33 cellular contexts compared by ENCODE assay signal in the genomic region with DNA sequence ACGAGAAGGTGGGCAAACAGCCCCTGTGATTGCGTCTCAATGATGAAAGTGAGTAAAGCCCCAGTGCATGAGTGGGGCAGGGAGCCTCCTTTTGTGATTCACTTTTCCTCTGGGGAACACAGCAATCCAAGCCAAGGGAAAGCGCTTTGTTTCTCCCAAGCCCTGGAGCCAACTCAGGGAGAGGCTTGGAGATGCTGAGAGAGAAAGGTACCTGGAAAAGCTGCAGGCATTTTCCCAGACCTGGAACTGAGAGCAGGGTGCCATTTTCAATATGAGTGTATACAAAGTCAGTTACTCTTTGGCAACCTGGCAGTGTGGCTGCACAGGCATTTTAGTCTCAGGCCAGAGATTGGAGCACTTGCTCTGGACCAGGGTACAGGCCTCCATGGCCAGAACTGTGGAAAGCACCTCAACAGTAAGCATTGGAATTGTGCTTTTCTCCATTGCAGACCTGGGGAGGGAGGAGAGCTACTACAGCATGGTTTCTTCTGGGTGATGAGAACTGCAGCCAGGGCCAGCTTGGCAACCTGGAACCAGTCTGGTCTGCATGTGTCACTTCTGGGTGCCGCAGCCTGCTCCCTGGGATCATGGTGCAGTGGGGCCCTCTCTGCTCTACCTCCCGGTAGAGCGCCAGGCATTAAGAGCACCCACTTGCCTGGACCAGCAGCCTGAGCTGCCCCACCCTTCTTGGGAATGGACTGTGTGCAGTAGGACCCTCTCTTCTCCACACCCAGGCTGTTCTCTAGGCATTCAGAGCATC.
DNase-seq lines count a peak whose midpoint lies in the region; ATAC-seq, FAIRE-seq and TF ChIP-seq lines count a peak whose summit lies in the region.
"Had no signal": no experiment of that assay in that cellular context is flagged by ENCODE, and none has a peak within 500 bp of the region (broad histone marks: within the 10 kb centered on the region; RNA-seq: fewer than 3 reads in every experiment).

No MANE protein-coding gene starts in this region.

- H2AK5ac ChIP-seq in H1 (ENCODE audit: low read depth, low read length), result no peak overlapping the region

- no peaks in the 10 kb centered on the region for H3K79me2 ChIP-seq in H1 (ENCODE audit: control insufficient read depth in 1 of 2, insufficient read depth in 2 of 2, low read length in 2 of 2)

- H3K9me3 ChIP-seq in H1 (ENCODE audit: insufficient read depth in 2 of 2, low read depth in 1 of 2, low read length in 1 of 2), result peaks cover 0 to 6% of the 10 kb centered on the region in 2 experiments; a peak in 1 of 4 replicates
- H3K9me3 ChIP-seq: thyroid gland had no signal

- ATAC-seq in left lobe of liver (no peak), HG03025 (IDR thresholded peaks at IDR 0.05; ENCODE audit: low FRiP score, unreplicated experiment) (no peak), HG03097 (IDR thresholded peaks at IDR 0.05; ENCODE audit: low FRiP score, unreplicated experiment) (no peak)
- ATAC-seq: activated CD4-positive, CD25-positive, alpha-beta regulatory T cell treated with anti-CD3 and anti-CD28 coated beads, Interleukin-2, amount 50 U/mL, for 24 hours; left ventricle myocardium superior; stimulated activated naive CD8-positive, alpha-beta T cell treated with anti-CD3 and anti-CD28 coated beads, Interleukin-15, amount 100 ng/mL, for 72 hours had no signal

- 77% methylated on average over 6 of the region's 6 CpGs; no CpG with 5 or more reads in 1 of the 2 experiments for WGBS in H1 (ENCODE audit: extremely low coverage in 1 of 2, insufficient coverage in 1 of 2, insufficient read length in 1 of 2, insufficient replicate concordance in 2 of 2, low coverage in 1 of 2, low lambda C conversion rate in 2 of 2, missing lambda C conversion rate in 1 of 2), 2 experiments

- no peaks in the 10 kb centered on the region for H3K36me3 ChIP-seq in H1 (ENCODE audit: control insufficient read depth in 2 of 4, insufficient read depth in 4 of 4, low read length in 3 of 4)
- H3K36me3 ChIP-seq: neural progenitor cell, spleen, thyroid gland had no signal

- H3K23me2 ChIP-seq in H1 (ENCODE audit: low read depth, low read length), result no peaks in the 10 kb centered on the region

- H3K9ac ChIP-seq in H1 (replicated peaks in 1 of 4; ENCODE audit: extremely low read depth in 1 of 4, low read depth in 3 of 4, low read length in 3 of 4), result no peak overlapping the region
- H3K9ac ChIP-seq: neural progenitor cell had no signal

- H3K14ac ChIP-seq in H1 (ENCODE audit: insufficient read length), result no peak overlapping the region

- H2BK120ac ChIP-seq in H1 (replicated peaks; ENCODE audit: low read depth, low read length), result no peak overlapping the region

- no peaks in the 10 kb centered on the region for H4K20me1 ChIP-seq in H1 (replicated peaks in 1 of 2; ENCODE audit: control insufficient read depth in 1 of 2, insufficient read depth in 2 of 2, low read length in 2 of 2)

- H3K4me2 ChIP-seq in H1 (ENCODE audit: insufficient read depth in 1 of 2, low read depth in 2 of 2, low read length in 2 of 2), result no peak overlapping the region
- H3K4me2 ChIP-seq: neural progenitor cell had no signal

- H2AFZ ChIP-seq in H1 (ENCODE audit: low read length), result no peak overlapping the region
- H2AFZ ChIP-seq: neural progenitor cell had no signal

- peak overlapping the region; percentile 94 for H3K4ac ChIP-seq in H1 (replicated peaks; ENCODE audit: insufficient read length, low read depth, low read length)

- no peak overlapping the region for H2BK15ac ChIP-seq in H1 (ENCODE audit: low read length)

- TF ChIP-seq EP300 in H1 (IDR thresholded peaks at IDR 0.05; ENCODE audit: borderline replicate concordance in 1 of 2, low read depth in 2 of 2, low read length in 2 of 2), result no peak

- H3K27ac ChIP-seq in H1 (ENCODE audit: low read depth, low read length), result no peak overlapping the region
- H3K27ac ChIP-seq: C4-2B, neural progenitor cell, spleen, thyroid gland had no signal

- FAIRE-seq in H1 (lab: Jason Lieb, UNC), result no peak
- FAIRE-seq: islet of Langerhans had no signal

- no peaks in the 10 kb centered on the region for H3K27me3 ChIP-seq in H1 (replicated peaks in 1 of 4; ENCODE audit: control insufficient read depth in 3 of 4, extremely low read depth in 1 of 4, insufficient read depth in 3 of 4, low read length in 3 of 4)
- H3K27me3 ChIP-seq: neural progenitor cell, thyroid gland had no signal

- no peak overlapping the region; the same call in 1 of the 2 replicates for H2BK20ac ChIP-seq in H1 (ENCODE audit: low read length)

- no peak overlapping the region for H3K18ac ChIP-seq in H1 (ENCODE audit: extremely low read depth, low read length)

- H2BK5ac ChIP-seq in H1 (ENCODE audit: low read depth, low read length), result no peak overlapping the region

- no peak for TF ChIP-seq RAD21 in H1 (IDR thresholded peaks at IDR 0.05 in 1 of 2, conservative IDR thresholded peaks at IDR 0.05 in 1 of 2; ENCODE audit: low read depth in 2 of 2, low read length in 2 of 2)

- no peak overlapping the region for H4K91ac ChIP-seq in H1 (replicated peaks; ENCODE audit: insufficient read length, low read length)

- POLR2A ChIA-PET in H1 (lab: Charles Lee; ENCODE audit: partially characterized antibody), result no interaction called here

- H2BK12ac ChIP-seq in H1 (ENCODE audit: low read depth, low read length), result peak overlapping the region; percentile 39; the same call in 1 of the 2 replicates

- no peaks in the 10 kb centered on the region for H3K79me1 ChIP-seq in H1 (ENCODE audit: low read depth, low read length)

- H3K4me3 ChIP-seq in H1 (ENCODE audit: extremely low read depth in 1 of 4, insufficient read depth in 2 of 4, low read depth in 3 of 4, low read length in 4 of 4), result no peak overlapping the region
- H3K4me3 ChIP-seq: neural progenitor cell, spleen, thyroid gland had no signal

- no peak for TF ChIP-seq POLR2A in H1 (IDR thresholded peaks at IDR 0.05; ENCODE audit: control extremely low read depth in 1 of 2, low read depth in 2 of 2, low read length in 2 of 2)

- H4K8ac ChIP-seq in H1 (ENCODE audit: extremely low read depth, insufficient read depth, low read length), result no peak overlapping the region

- H4K5ac ChIP-seq in H1 (ENCODE audit: insufficient read length, low read depth, low read length), result no peak overlapping the region

- peaks cover 0 to 5% (median 2%) of the 10 kb centered on the region in 4 experiments; a peak in 3 of 7 replicates for H3K4me1 ChIP-seq in H1 (replicated peaks in 1 of 4; ENCODE audit: control insufficient read depth in 3 of 4, insufficient read depth in 4 of 4, low read length in 3 of 4)
- H3K4me1 ChIP-seq: neural progenitor cell had no signal

- H3K56ac ChIP-seq in H1 (replicated peaks; ENCODE audit: insufficient read length, low read depth, low read length), result no peak overlapping the region

- H3K23ac ChIP-seq in H1 (ENCODE audit: insufficient read length), result no peak overlapping the region

- TF ChIP-seq CTCF in H1 (IDR thresholded peaks at IDR 0.05; ENCODE audit: control extremely low read depth in 1 of 3, insufficient read depth in 1 of 3, low read depth in 1 of 3, low read length in 3 of 3), result no peak

- CTCF ChIA-PET in H1 (lab: Charles Lee; ENCODE audit: partially characterized antibody), result interaction anchor here (0.6 to 3.9 kb wide), 18 partner anchors 8 to 1157 kb away, joined by 3 to 31 read pairs (median 4); no protein-coding TSS in a partner anchor

- DNase-seq in activated CD8-positive, alpha-beta memory T cell treated with anti-CD3 and anti-CD28 coated beads for 24 hours, result peak; percentile 26
- DNase-seq in activated CD8-positive, alpha-beta memory T cell treated with anti-CD3 and anti-CD28 coated beads, Interleukin-2, amount 50 U/mL, for 4 hours, result no peak
- DNase-seq in H1 (ENCODE audit: low read depth in 1 of 2, low spot score in 2 of 2) (peak in 1 of 2 experiments; percentile 39), left lobe of liver (ENCODE audit: low spot score) (peak; percentile 37), ureter (ENCODE audit: low spot score) (peak; percentile 37), DMS79 (lab: John Stamatoyannopoulos, UW) (no peak)
- DNase-seq: 8988T; activated CD4-positive, alpha-beta T cell treated with anti-CD3 and anti-CD28 coated beads, Interleukin-2, amount 50 U/mL, for 4 hours; activated gamma-delta T cell treated with Interleukin-2 at 50 U/mL for 16 hours; activated T-cell treated with anti-CD3 and anti-CD28 coated beads for 4 hours; central memory CD4-positive, alpha-beta T cell; dermis blood vessel endothelial cell; DMS79 treated with DMSO at 0.1 percent for 48 hours; GDM1; glutamatergic neuron; left ventricle myocardium superior; NCI-H1436; NCI-H2081; NCI-H524 treated with DMSO at 0.1 percent for 48 hours; NK-92 treated with Interleukin-12 subunit alpha and Interleukin-12 subunit beta, amount 100 ng/mL, for 24 hours; right cardiac atrium; SHP77 treated with DMSO at 0.1 percent for 48 hours; spleen; stimulated activated CD4-positive, alpha-beta T cell treated with anti-CD3 and anti-CD28 coated beads, Interleukin-2, amount 100 ng/mL, for 24 hours; stimulated activated naive CD8-positive, alpha-beta T cell treated with anti-CD3 and anti-CD28 coated beads, Interleukin-15, amount 100 ng/mL, for 72 hours; T-helper 2 cell had no signal

TF ChIP-seq in H1, 55 proteins besides CTCF, POLR2A, EP300 and RAD21:
- TF ChIP-seq, protein P1, sequence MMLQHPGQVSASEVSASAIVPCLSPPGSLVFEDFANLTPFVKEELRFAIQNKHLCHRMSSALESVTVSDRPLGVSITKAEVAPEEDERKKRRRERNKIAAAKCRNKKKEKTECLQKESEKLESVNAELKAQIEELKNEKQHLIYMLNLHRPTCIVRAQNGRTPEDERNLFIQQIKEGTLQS (IDR thresholded peaks at IDR 0.05; ENCODE audit: insufficient read depth, low read depth, low read length), result no peak

Comparison
In these comparisons a context has a peak if more than half of its experiments do, and no peak if none do; other contexts are left out.
1. DNase-seq: peak in activated CD8-positive, alpha-beta memory T cell treated with anti-CD3 and anti-CD28 coated beads for 24 hours (single experiment), left lobe of liver (single experiment) and ureter (single experiment); none in activated CD8-positive, alpha-beta memory T cell treated with anti-CD3 and anti-CD28 coated beads, Interleukin-2, amount 50 U/mL, for 4 hours (single experiment) and DMS79 (single experiment).